Comparison of ENCODE assay signal across 1 cellular context in genomic region chr1:203861379-203862184, GRCh38.
TF ChIP-seq lines count a peak whose summit lies in the region.

SNRPE (plus strand) TSS chr1:203861599; CDS start chr1:203861660, 61 bp downstream.

TF ChIP-seq in HEK293, 187 proteins besides CTCF, POLR2A, EP300 and RAD21 (continued from another document and continues in another):
- TF ChIP-seq ZBTB49 (tag by site-specific recombination; IDR thresholded peaks at IDR 0.05; ENCODE audit: low read depth) (no peak), ZNF169 (tag by site-specific recombination; IDR thresholded peaks at IDR 0.05) (no peak), ZNF768 (tag by site-specific recombination; IDR thresholded peaks at IDR 0.05) (no peak), ELK4 (IDR thresholded peaks at IDR 0.05; ENCODE audit: borderline replicate concordance, low read depth, low read length) (no peak; the same call in 1 of the 2 replicates), ZNF132 (tag by site-specific recombination; IDR thresholded peaks at IDR 0.05; ENCODE audit: borderline replicate concordance) (no peak), ZNF510 (tag by site-specific recombination; IDR thresholded peaks at IDR 0.05; ENCODE audit: insufficient replicate concordance) (no peak), ZNF26 (tag by site-specific recombination; IDR thresholded peaks at IDR 0.05) (no peak), ZNF302 (tag by site-specific recombination; IDR thresholded peaks at IDR 0.05; ENCODE audit: low read depth) (no peak), ZNF621 (tag by site-specific recombination; IDR thresholded peaks at IDR 0.05) (no peak), HIC1 (tag by site-specific recombination; IDR thresholded peaks at IDR 0.05) (no peak), ZNF416 (tag by site-specific recombination; IDR thresholded peaks at IDR 0.05) (no peak), AEBP2 (tag by site-specific recombination; IDR thresholded peaks at IDR 0.05; ENCODE audit: borderline replicate concordance) (no peak), ZNF423 (tag by site-specific recombination; IDR thresholded peaks at IDR 0.05) (no peak), ZNF558 (tag by site-specific recombination; IDR thresholded peaks at IDR 0.05) (no peak), ZNF544 (tag by site-specific recombination; IDR thresholded peaks at IDR 0.05) (no peak), ZNF645 (tag by site-specific recombination; IDR thresholded peaks at IDR 0.05) (no peak), RBAK (tag by site-specific recombination; IDR thresholded peaks at IDR 0.05) (no peak), INSM2 (tag by site-specific recombination; IDR thresholded peaks at IDR 0.05) (peak; percentile 72), ZBTB7A (tag by site-specific recombination; IDR thresholded peaks at IDR 0.05; ENCODE audit: low read depth) (peak; percentile 68; the same call in 1 of the 2 replicates), OVOL3 (tag by site-specific recombination; IDR thresholded peaks at IDR 0.05) (no peak), BCL11A (tag by site-specific recombination; IDR thresholded peaks at IDR 0.05; ENCODE audit: low read depth) (no peak), ZNF2 (tag by site-specific recombination; IDR thresholded peaks at IDR 0.05) (peak; percentile 100), ZSCAN23 (tag by site-specific recombination; IDR thresholded peaks at IDR 0.05) (no peak; the same call in 1 of the 2 replicates), ZNF518A (tag by site-specific recombination; conservative IDR thresholded peaks at IDR 0.05; ENCODE audit: low read depth) (peak; percentile 100), SETDB1 (IDR thresholded peaks at IDR 0.05; ENCODE audit: insufficient read length, low read length) (no peak), GLI4 (tag by site-specific recombination; IDR thresholded peaks at IDR 0.05) (0 out of 2 replicates have a peak, but pooled peaks have one; percentile 70), ZNF138 (tag by site-specific recombination; IDR thresholded peaks at IDR 0.05; ENCODE audit: borderline replicate concordance) (no peak), ZNF670 (tag by site-specific recombination; IDR thresholded peaks at IDR 0.05; ENCODE audit: low read depth) (no peak), ZSCAN18 (tag by site-specific recombination; IDR thresholded peaks at IDR 0.05) (no peak), ZNF341 (tag by site-specific recombination; IDR thresholded peaks at IDR 0.05; ENCODE audit: low read depth) (peak; percentile 48), ZNF221 (tag by site-specific recombination; IDR thresholded peaks at IDR 0.05; ENCODE audit: borderline replicate concordance) (no peak), ZNF18 (tag by site-specific recombination; IDR thresholded peaks at IDR 0.05) (peak; percentile 91), ZNF366 (tag by site-specific recombination; conservative IDR thresholded peaks at IDR 0.05) (0 out of 2 replicates have a peak, but pooled peaks have one; percentile 17), ZNF843 (tag by site-specific recombination; IDR thresholded peaks at IDR 0.05) (peak; percentile 62), HOXA7 (CRISPR knock-in tag; IDR thresholded peaks at IDR 0.05; ENCODE audit: borderline replicate concordance) (no peak), ZNF311 (tag by site-specific recombination; IDR thresholded peaks at IDR 0.05; ENCODE audit: borderline replicate concordance) (no peak), ZEB2 (tag by site-specific recombination; IDR thresholded peaks at IDR 0.05) (peak; percentile 78), ZNF133 (tag by site-specific recombination; IDR thresholded peaks at IDR 0.05) (no peak), YY1 (tag by site-specific recombination; IDR thresholded peaks at IDR 0.05) (peak; percentile 84)
